Comparison of ENCODE assay signal across 12 cellular contexts in genomic region chr10:100864981-100865380, GRCh38.
"Had no signal": no experiment of that assay in that cellular context is flagged by ENCODE, and none has a peak within 500 bp of the region (broad histone marks: within the 10 kb centered on the region; RNA-seq: fewer than 3 reads in every experiment).

No MANE protein-coding gene starts in this region.

- H3K4me3 ChIP-seq: lung had no signal

- ATAC-seq: activated CD4-positive, CD25-positive, alpha-beta regulatory T cell treated with anti-CD3 and anti-CD28 coated beads, Interleukin-2, amount 50 U/mL, for 24 hours; naive thymus-derived CD4-positive, alpha-beta T cell; right cardiac atrium had no signal

- H3K27ac ChIP-seq: brain microvascular endothelial cell had no signal

- H3K36me3 ChIP-seq: brain microvascular endothelial cell had no signal

- DNase-seq: activated CD4-positive, alpha-beta T cell treated with anti-CD3 and anti-CD28 coated beads, Interleukin-2, amount 50 U/mL, for 4 hours; activated T-cell treated with anti-CD3 and anti-CD28 coated beads, Interleukin-2, amount 50 U/mL, for 1 hour; brain microvascular endothelial cell; cerebellar nuclear complex; dermis blood vessel endothelial cell; erythroblast; naive thymus-derived CD4-positive, alpha-beta T cell; nucleus accumbens; right cardiac atrium; trophoblast cell had no signal
